In genomic region chr7:107743567-107744344, GRCh38 we compare ENCODE assay signal across 8 cellular contexts.
DNase-seq lines count a peak whose midpoint lies in the region; ATAC-seq and FAIRE-seq lines count a peak whose summit lies in the region.

A gene with protein sequence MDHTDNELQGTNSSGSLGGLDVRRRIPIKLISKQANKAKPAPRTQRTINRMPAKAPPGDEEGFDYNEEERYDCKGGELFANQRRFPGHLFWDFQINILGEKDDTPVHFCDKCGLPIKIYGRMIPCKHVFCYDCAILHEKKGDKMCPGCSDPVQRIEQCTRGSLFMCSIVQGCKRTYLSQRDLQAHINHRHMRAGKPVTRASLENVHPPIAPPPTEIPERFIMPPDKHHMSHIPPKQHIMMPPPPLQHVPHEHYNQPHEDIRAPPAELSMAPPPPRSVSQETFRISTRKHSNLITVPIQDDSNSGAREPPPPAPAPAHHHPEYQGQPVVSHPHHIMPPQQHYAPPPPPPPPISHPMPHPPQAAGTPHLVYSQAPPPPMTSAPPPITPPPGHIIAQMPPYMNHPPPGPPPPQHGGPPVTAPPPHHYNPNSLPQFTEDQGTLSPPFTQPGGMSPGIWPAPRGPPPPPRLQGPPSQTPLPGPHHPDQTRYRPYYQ (plus strand): TSS chr7:107744142. CDS start chr7:107744164, 22 bp downstream.

- DNase-seq in AG20443 (ENCODE audit: low spot score) (peak; percentile 98), NCI-H345 treated with DMSO at 0.1 percent for 48 hours (lab: John Stamatoyannopoulos, UW; ENCODE audit: unreplicated experiment) (peak; percentile 91)
- peak; percentile 93 for DNase-seq in activated CD4-positive, CD25-positive, alpha-beta regulatory T cell treated with anti-CD3 and anti-CD28 coated beads, Interleukin-2, amount 50 U/mL, for 16 hours (ENCODE audit: low read depth, low spot score)
- peak; percentile 96 to 98 for DNase-seq in central memory CD8-positive, alpha-beta T cell (ENCODE audit: low spot score in 2 of 2)
- DNase-seq in stimulated activated CD4-positive, alpha-beta T cell treated with anti-CD3 and anti-CD28 coated beads, Interleukin-12 subunit alpha, Interleukin-12 subunit beta, amount 100 ng/mL, for 4 hours: peak; percentile 97

- ATAC-seq in GM19025 (IDR thresholded peaks at IDR 0.05; ENCODE audit: low read depth, unreplicated experiment): peak; percentile 84
- peak; percentile 88 for ATAC-seq in HG03342 (IDR thresholded peaks at IDR 0.05; ENCODE audit: unreplicated experiment)
- peak; percentile 92 for ATAC-seq in central memory CD8-positive, alpha-beta T cell (replicated peaks; ENCODE audit: extremely low read depth, poor library complexity, severe bottlenecking)

- no peaks in the 10 kb centered on the region for H3K9me3 Mint-ChIP-seq in central memory CD8-positive, alpha-beta T cell

- peak; percentile 5 for FAIRE-seq in islet of Langerhans (lab: Jason Lieb, UNC)

- H3K27me3 Mint-ChIP-seq in central memory CD8-positive, alpha-beta T cell: no peaks in the 10 kb centered on the region

- peak within 1 kb of the TSS; percentile 89 for H3K4me3 Mint-ChIP-seq in central memory CD8-positive, alpha-beta T cell

- H3K27ac Mint-ChIP-seq in central memory CD8-positive, alpha-beta T cell (ENCODE audit: low read depth): peak within 1 kb of the TSS; percentile 100

- peaks cover 33% of the 10 kb centered on the region for H3K4me1 Mint-ChIP-seq in central memory CD8-positive, alpha-beta T cell

- peaks cover 16% of the 10 kb centered on the region for H3K36me3 Mint-ChIP-seq in central memory CD8-positive, alpha-beta T cell (ENCODE audit: insufficient read depth)

Comparison
In these comparisons a context has a peak if more than half of its experiments do, and no peak if none do; other contexts are left out.
1. Peak in every context shown above with its lines: DNase-seq and ATAC-seq.